26 cellular contexts compared by ENCODE assay signal in the genomic region with DNA sequence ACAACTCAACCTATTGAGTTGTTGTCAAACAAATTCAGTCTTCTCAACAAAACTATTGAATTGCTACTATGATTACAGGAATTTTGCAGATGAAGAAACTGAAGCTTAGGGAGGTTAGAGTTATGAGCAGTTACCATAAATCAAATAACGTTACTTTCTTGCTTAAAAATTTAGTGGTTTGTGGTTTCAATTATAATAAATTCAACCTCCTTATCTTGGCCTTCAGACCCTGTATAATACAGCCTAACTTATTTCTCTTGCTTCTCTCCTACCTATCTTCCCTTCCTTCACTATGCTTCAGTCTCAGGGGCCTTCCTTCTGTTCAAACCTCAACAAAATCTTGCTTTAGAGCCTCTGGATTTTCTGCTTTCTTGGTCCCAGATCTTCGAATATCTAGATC.
"Had no signal": no experiment of that assay in that cellular context is flagged by ENCODE, and none has a peak within 500 bp of the region (broad histone marks: within the 10 kb centered on the region; RNA-seq: fewer than 3 reads in every experiment).

No MANE protein-coding gene starts in this region.

- H3K4me1 ChIP-seq: neural progenitor cell, parathyroid adenoma, psoas muscle, right lobe of liver, sigmoid colon, stomach, thyroid gland, upper lobe of left lung, vagina had no signal

- FAIRE-seq: small intestine, urothelium cell line had no signal

- H3K27me3 ChIP-seq: neural progenitor cell, ovary, right lobe of liver, sigmoid colon, stomach, thyroid gland, tibial nerve, upper lobe of left lung, vagina had no signal

- H3K79me2 ChIP-seq: parathyroid adenoma had no signal

- H3K9me3 ChIP-seq: ovary, right lobe of liver, sigmoid colon, stomach, thoracic aorta, thyroid gland, tibial nerve, vagina had no signal

- H3K4me2 ChIP-seq: neural progenitor cell had no signal

- H3K27ac ChIP-seq: neural progenitor cell, ovary, parathyroid adenoma, psoas muscle, right lobe of liver, sigmoid colon, stomach, thoracic aorta, thyroid gland, tibial nerve, upper lobe of left lung, vagina had no signal

- H3K9ac ChIP-seq: neural progenitor cell, parathyroid adenoma had no signal

- H2AFZ ChIP-seq: neural progenitor cell, parathyroid adenoma had no signal

- H3K4me3 ChIP-seq: neural progenitor cell, ovary, psoas muscle, right lobe of liver, sigmoid colon, stomach, thoracic aorta, thyroid gland, tibial nerve, upper lobe of left lung, vagina had no signal

- ATAC-seq: natural killer cell; psoas muscle; right cardiac atrium; right lobe of liver; stimulated activated effector memory CD8-positive, alpha-beta T cell treated with anti-CD3 and anti-CD28 coated beads, Interleukin-12 subunit alpha, Interleukin-12 subunit beta, amount 100 ng/mL, for 72 hours; stimulated activated naive B cell treated with anti-CD40 and anti-IgM and Interleukin-4, amounts not matched to agents 10 μg/mL and 1 μg/mL and 100 μg/mL, for 72 hours had no signal

- DNase-seq: natural killer cell; occipital lobe; ovary; posterior cingulate gyrus; psoas muscle; right cardiac atrium; right lobe of liver; sigmoid colon; small intestine; stimulated activated CD4-positive, alpha-beta T cell treated with anti-CD3 and anti-CD28 coated beads, Interleukin-15, amount 100 ng/mL, for 24 hours; stimulated activated CD4-positive, alpha-beta T cell treated with anti-CD3 and anti-CD28 coated beads, Interleukin-2, amount 100 ng/mL, for 24 hours; stimulated activated CD4-positive, alpha-beta T cell treated with anti-CD3 and anti-CD28 coated beads, Interleukin-2, amount 100 ng/mL, for 48 hours; stimulated activated CD4-positive, alpha-beta T cell treated with anti-CD3 and anti-CD28 coated beads, Interleukin-4, amount 100 ng/mL, for 24 hours; stimulated activated naive B cell treated with anti-CD40 and anti-IgM and Interleukin-4, amounts not matched to agents 10 μg/mL and 1 μg/mL and 100 μg/mL, for 72 hours; stimulated activated naive CD4-positive, alpha-beta T cell treated with Interleukin-2 at 50 U/mL for 16 hours; stomach; thyroid gland; trophoblast cell; upper lobe of left lung had no signal

- H3K36me3 ChIP-seq: neural progenitor cell, ovary, right lobe of liver, sigmoid colon, stomach, thoracic aorta, thyroid gland, tibial nerve, upper lobe of left lung, vagina had no signal
